In the genomic region with DNA sequence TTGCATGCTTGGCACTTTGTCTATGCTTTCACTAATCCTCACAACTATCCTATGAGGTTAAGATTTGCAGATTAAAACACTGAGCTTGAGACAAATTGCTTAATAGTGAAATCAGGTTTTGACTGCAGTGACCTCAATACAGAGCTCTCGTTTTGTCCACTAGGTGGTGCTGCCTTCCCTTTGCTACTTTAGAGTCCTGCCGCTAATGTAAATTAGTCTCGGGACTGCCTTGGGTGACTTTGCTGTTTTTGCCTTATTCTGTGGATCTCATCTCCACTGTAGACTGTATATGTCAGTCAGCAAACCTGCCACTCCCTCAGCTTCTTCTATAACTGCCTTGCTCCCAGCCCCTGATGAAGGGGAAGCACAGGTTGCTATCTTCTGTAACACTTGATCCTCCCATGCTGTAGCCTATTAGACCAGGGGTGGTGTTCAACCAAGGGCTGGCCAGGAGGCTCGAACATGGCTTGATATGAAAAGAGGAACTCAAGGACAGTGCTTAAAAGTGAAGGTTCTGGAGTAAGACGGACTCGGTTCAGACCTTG, we compare ENCODE assay signal across 8 cellular contexts. TPM values are rescaled to one million over a fixed set of nuclear protein-coding genes. Genes with fewer than 3 reads are reported as not detected.
DNase-seq lines count a peak whose midpoint lies in the region; ATAC-seq and TF ChIP-seq lines count a peak whose summit lies in the region.

No MANE protein-coding gene starts in this region.

- DNase-seq in NCI-H1048 (lab: John Stamatoyannopoulos, UW), result peak; percentile 62
- peak; percentile 15 for DNase-seq in T-helper 9 cell
- DNase-seq in MCF 10A (ENCODE audit: unreplicated experiment), result peak; percentile 78
- peak; percentile 76 for DNase-seq in iris pigment epithelial cell (ENCODE audit: low read depth)
- DNase-seq in stimulated activated CD4-positive, alpha-beta T cell treated with anti-CD3 and anti-CD28 coated beads, Interleukin-1b, Interleukin-23, amount 100 ng/mL, for 24 hours (ENCODE audit: low read depth in 4 of 4, low spot score in 1 of 4), result peak in 3 of 4 experiments; percentile 12 to 25 (median 13)

- BruUV-seq in MCF 10A (replicated peaks; lab: Mats Ljungman, UMichigan), result no TSS peak

- H3K4me3 Mint-ChIP-seq in MCF 10A (ENCODE audit: unreplicated experiment), result no peak overlapping the region

- ATAC-seq in HG02678 (IDR thresholded peaks at IDR 0.05; ENCODE audit: unreplicated experiment), result peak; percentile 88

- H3K27me3 Mint-ChIP-seq in MCF 10A (ENCODE audit: insufficient read depth, unreplicated experiment), result peaks cover 29% of the 10 kb centered on the region

- CTCF ChIA-PET in MCF 10A (lab: Yijun Ruan, JAX), result interaction anchor here (0.6 to 13.5 kb wide), 38 partner anchors 9 to 1977 kb away, joined by 3 to 390 read pairs (median 5); no protein-coding TSS in a partner anchor

- no peak overlapping the region for H3K27ac Mint-ChIP-seq in MCF 10A (ENCODE audit: low read depth, unreplicated experiment)

- H3K36me3 Mint-ChIP-seq in MCF 10A (ENCODE audit: insufficient read depth, unreplicated experiment), result no peaks in the 10 kb centered on the region

- H3K9me3 Mint-ChIP-seq in MCF 10A (ENCODE audit: unreplicated experiment), result no peaks in the 10 kb centered on the region

- no peak overlapping the region for H3K27ac ChIP-seq in 22Rv1

- no peaks in the 10 kb centered on the region for H3K4me1 Mint-ChIP-seq in MCF 10A (ENCODE audit: insufficient read depth, unreplicated experiment)

- TF ChIP-seq CTCF in 22Rv1 (IDR thresholded peaks at IDR 0.05) (peak; percentile 99), GM12874 (IDR thresholded peaks at IDR 0.05; ENCODE audit: insufficient read depth, low read depth, low read length) (peak; percentile 80), MCF 10A (IDR thresholded peaks at IDR 0.05; ENCODE audit: unreplicated experiment) (peak; percentile 59)

- intact Hi-C loops in MCF 10A (cut with micrococcal nuclease), result loop anchor here (1.0 to 5.0 kb wide), 3 partner anchors 175 to 361 kb away; no protein-coding TSS in a partner anchor

- POLR2A ChIA-PET in MCF 10A (lab: Yijun Ruan, JAX), result interaction anchor here (1.0 to 2.9 kb wide), 4 partner anchors 17 to 179 kb away, joined by 3 to 11 read pairs (median 6); no protein-coding TSS in a partner anchor

RNA-seq across cellular contexts. Expression of gene ASB4, which starts 26.0 kb away (rescaled TPM):
- not detected in 2 replicates for total RNA-seq in MCF 10A (2022)

Comparison
In these comparisons a context has a peak if more than half of its experiments do, and no peak if none do; other contexts are left out.
1. DNase-seq: peak in every context shown above with its lines; median percentile 78 in MCF 10A; 76 in iris pigment epithelial cell; 62 in NCI-H1048; 15 in T-helper 9 cell; 13 in stimulated activated CD4-positive, alpha-beta T cell treated with anti-CD3 and anti-CD28 coated beads, Interleukin-1b, Interleukin-23, amount 100 ng/mL, for 24 hours.